In genomic region chr4:168920438-168921081, GRCh38 we compare ENCODE assay signal across 1 cellular context.
TF ChIP-seq lines count a peak whose summit lies in the region.

No MANE protein-coding gene starts in this region.

TF ChIP-seq in SK-N-SH, 30 proteins besides CTCF, POLR2A, EP300 and RAD21 (continued from another document):
- TF ChIP-seq REST (IDR thresholded peaks at IDR 0.05; ENCODE audit: low read depth, low read length), result no peak
- no peak for TF ChIP-seq RFX5 (IDR thresholded peaks at IDR 0.05; ENCODE audit: low read length)
- TF ChIP-seq PBX3 (IDR thresholded peaks at IDR 0.05), result peak; percentile 12; the same call in 1 of the 2 replicates
- no peak for TF ChIP-seq NRF1 (IDR thresholded peaks at IDR 0.05; ENCODE audit: low read depth, low read length)
- TF ChIP-seq USF1 (IDR thresholded peaks at IDR 0.05; ENCODE audit: borderline replicate concordance, low read depth), result no peak
- no peak for TF ChIP-seq YY1 (IDR thresholded peaks at IDR 0.05; ENCODE audit: low read depth)
- no peak for TF ChIP-seq ZBTB33 (IDR thresholded peaks at IDR 0.05; ENCODE audit: borderline replicate concordance, low read depth)
- TF ChIP-seq TCF12 (IDR thresholded peaks at IDR 0.05), result 0 out of 2 replicates have a peak, but pooled peaks have one; percentile 11
- TF ChIP-seq IRF3 (IDR thresholded peaks at IDR 0.05; ENCODE audit: low read depth, low read length), result no peak
- peak; percentile 86 for TF ChIP-seq GATA2 (CRISPR knock-in tag; IDR thresholded peaks at IDR 0.05)
- TF ChIP-seq SMC3 (IDR thresholded peaks at IDR 0.05; ENCODE audit: low read depth, low read length), result no peak
- TF ChIP-seq RCOR1 (IDR thresholded peaks at IDR 0.05; ENCODE audit: low read length), result peak; percentile 73
- no peak for TF ChIP-seq JUND (IDR thresholded peaks at IDR 0.05)
- TF ChIP-seq CHD2 (IDR thresholded peaks at IDR 0.05; ENCODE audit: low read length, partially characterized antibody), result no peak
- 0 out of 2 replicates have a peak, but pooled peaks have one; percentile 39 for TF ChIP-seq FOXJ3 (CRISPR knock-in tag; IDR thresholded peaks at IDR 0.05)
